In the genomic region with DNA sequence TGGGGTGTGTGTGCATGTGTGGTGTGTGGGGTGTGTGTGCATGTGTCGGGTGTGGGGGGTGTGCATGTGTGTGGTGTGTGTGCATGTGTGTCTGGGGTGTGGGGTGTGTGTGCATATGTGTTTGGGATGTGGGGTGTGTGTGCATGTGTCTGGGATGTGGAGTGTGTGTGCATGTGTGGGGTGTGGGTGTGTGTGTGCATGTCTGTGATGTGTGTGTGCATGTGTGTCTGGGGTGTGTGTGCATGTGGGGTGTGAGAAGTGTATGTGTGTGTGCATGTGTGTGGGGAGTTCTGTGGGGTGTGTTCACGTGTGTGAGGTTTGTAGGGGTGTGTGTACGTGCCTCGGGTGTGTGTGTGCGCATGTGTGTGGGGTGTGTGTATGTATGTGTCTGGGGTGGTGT, we compare ENCODE assay signal across 1 cellular context.
TF ChIP-seq lines count a peak whose summit lies in the region.

No MANE protein-coding gene starts in this region.

TF ChIP-seq in WTC11, 78 proteins besides CTCF, POLR2A, EP300 and RAD21 (continued from another document):
- TF ChIP-seq, protein P1, sequence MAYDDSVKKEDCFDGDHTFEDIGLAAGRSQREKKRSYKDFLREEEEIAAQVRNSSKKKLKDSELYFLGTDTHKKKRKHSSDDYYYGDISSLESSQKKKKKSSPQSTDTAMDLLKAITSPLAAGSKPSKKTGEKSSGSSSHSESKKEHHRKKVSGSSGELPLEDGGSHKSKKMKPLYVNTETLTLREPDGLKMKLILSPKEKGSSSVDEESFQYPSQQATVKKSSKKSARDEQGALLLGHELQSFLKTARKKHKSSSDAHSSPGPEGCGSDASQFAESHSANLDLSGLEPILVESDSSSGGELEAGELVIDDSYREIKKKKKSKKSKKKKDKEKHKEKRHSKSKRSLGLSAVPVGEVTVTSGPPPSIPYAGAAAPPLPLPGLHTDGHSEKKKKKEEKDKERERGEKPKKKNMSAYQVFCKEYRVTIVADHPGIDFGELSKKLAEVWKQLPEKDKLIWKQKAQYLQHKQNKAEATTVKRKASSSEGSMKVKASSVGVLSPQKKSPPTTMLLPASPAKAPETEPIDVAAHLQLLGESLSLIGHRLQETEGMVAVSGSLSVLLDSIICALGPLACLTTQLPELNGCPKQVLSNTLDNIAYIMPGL (CRISPR knock-in tag; IDR thresholded peaks at IDR 0.05), result no peak
- TF ChIP-seq, protein P2, sequence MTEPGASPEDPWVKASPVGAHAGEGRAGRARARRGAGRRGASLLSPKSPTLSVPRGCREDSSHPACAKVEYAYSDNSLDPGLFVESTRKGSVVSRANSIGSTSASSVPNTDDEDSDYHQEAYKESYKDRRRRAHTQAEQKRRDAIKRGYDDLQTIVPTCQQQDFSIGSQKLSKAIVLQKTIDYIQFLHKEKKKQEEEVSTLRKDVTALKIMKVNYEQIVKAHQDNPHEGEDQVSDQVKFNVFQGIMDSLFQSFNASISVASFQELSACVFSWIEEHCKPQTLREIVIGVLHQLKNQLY (CRISPR knock-in tag; IDR thresholded peaks at IDR 0.05), result no peak
- TF ChIP-seq KAT7 (CRISPR knock-in tag; IDR thresholded peaks at IDR 0.05; ENCODE audit: borderline replicate concordance) (no peak), ZNF396 (CRISPR knock-in tag; IDR thresholded peaks at IDR 0.05; ENCODE audit: borderline replicate concordance) (no peak), TP53 (CRISPR knock-in tag; IDR thresholded peaks at IDR 0.05) (no peak), NR3C1 (CRISPR knock-in tag; conservative IDR thresholded peaks at IDR 0.05; ENCODE audit: low read depth) (no peak)
- TF ChIP-seq, protein P3, sequence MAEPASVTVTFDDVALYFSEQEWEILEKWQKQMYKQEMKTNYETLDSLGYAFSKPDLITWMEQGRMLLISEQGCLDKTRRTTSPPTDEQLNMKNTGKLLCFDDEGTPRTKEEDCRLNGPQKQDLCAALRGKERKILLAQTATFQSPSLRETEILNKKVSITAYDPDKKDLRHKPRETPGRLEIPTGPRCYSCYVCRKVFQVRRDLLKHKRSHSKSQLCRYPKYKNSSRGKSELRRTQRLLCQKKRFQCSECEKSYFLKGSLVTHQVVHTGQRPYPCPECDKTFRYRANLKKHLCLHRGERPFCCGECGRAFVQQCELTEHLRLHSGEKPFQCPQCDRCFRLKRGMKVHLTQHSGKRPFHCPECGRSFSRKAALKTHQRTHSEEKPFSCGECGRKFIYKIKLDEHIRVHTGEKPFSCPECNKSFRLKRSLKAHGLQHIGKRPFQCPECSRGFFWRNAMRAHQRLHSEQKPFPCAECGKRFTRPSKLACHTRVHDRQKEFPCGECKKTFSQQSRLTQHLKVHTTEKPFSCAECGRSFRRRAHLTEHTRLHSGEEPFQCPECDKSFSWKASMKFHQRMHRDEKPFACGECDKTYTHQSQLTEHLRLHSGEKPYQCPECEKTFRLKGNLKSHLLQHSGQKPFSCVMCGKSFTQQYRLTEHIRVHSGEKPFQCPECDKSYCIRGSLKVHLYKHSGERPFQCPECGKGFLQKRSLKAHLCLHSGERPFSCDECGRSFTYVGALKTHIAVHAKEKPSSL (CRISPR knock-in tag; conservative IDR thresholded peaks at IDR 0.05), result no peak
